ENCODE assay signal across 1 cellular context in genomic region chr17:42577532-42578281, GRCh38.
TF ChIP-seq lines count a peak whose summit lies in the region.

Gene PSMC3IP (minus strand): TSS chr17:42577729. CDS start chr17:42577686, 43 bp downstream.

TF ChIP-seq in HepG2, 621 proteins besides CTCF, POLR2A, EP300 and RAD21 (continued from another document and continues in another):
- TF ChIP-seq, protein P1, sequence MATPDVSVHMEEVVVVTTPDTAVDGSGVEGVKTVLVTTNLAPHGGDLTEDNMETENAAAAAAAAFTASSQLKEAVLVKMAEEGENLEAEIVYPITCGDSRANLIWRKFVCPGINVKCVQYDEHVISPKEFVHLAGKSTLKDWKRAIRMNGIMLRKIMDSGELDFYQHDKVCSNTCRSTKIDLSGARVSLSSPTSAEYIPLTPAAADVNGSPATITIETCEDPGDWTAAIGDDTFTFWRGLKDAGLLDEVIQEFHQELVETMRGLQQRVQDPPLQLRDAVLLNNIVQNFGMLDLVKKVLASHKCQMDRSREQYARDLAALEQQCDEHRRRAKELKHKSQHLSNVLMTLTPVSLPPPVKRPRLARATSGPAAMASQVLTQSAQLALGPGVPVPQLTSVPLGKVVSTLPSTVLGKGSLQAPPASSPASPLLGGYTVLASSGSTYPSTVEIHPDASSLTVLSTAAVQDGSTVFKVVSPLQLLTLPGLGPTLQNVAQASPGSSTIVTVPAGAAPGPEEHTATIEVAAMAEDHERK (CRISPR knock-in tag; IDR thresholded peaks at IDR 0.05; ENCODE audit: low read depth) = no peak
- TF ChIP-seq KDM5B (CRISPR knock-in tag; IDR thresholded peaks at IDR 0.05; ENCODE audit: borderline replicate concordance) (peak; percentile 85), ARNT (IDR thresholded peaks at IDR 0.05) (no peak), PHF21A (CRISPR knock-in tag; IDR thresholded peaks at IDR 0.05) (peak; percentile 76), ZNF432 (CRISPR knock-in tag; IDR thresholded peaks at IDR 0.05; ENCODE audit: borderline replicate concordance) (no peak), ZNF530 (CRISPR knock-in tag; IDR thresholded peaks at IDR 0.05; ENCODE audit: low read depth) (no peak), ZNF513 (CRISPR knock-in tag; conservative IDR thresholded peaks at IDR 0.05) (no peak), ZFP90 (CRISPR knock-in tag; IDR thresholded peaks at IDR 0.05; ENCODE audit: borderline replicate concordance) (peak; percentile 41; the same call in 1 of the 2 replicates), ZFP37 (CRISPR knock-in tag; IDR thresholded peaks at IDR 0.05; ENCODE audit: borderline replicate concordance) (no peak), ZIK1 (CRISPR knock-in tag; IDR thresholded peaks at IDR 0.05; ENCODE audit: borderline replicate concordance, low read depth) (no peak), ZFP62 (CRISPR knock-in tag; IDR thresholded peaks at IDR 0.05) (0 out of 2 replicates have a peak, but pooled peaks have one; percentile 69), TAF15 (IDR thresholded peaks at IDR 0.05; ENCODE audit: low read depth, low read length, poor library complexity, severe bottlenecking) (peak; percentile 99), ZNF484 (CRISPR knock-in tag; IDR thresholded peaks at IDR 0.05; ENCODE audit: borderline replicate concordance, low read depth) (no peak), ZUFSP (CRISPR knock-in tag; IDR thresholded peaks at IDR 0.05; ENCODE audit: borderline replicate concordance) (no peak), FOSL1 (CRISPR knock-in tag; IDR thresholded peaks at IDR 0.05; ENCODE audit: borderline replicate concordance) (no peak), NCOR1 (IDR thresholded peaks at IDR 0.05; ENCODE audit: borderline replicate concordance, low read length) (0 out of 2 replicates have a peak, but pooled peaks have one; percentile 15), RARG (CRISPR knock-in tag; IDR thresholded peaks at IDR 0.05; ENCODE audit: low read depth) (no peak), ZFP36L2 (CRISPR knock-in tag; IDR thresholded peaks at IDR 0.05) (no peak), ZNF496 (CRISPR knock-in tag; IDR thresholded peaks at IDR 0.05; ENCODE audit: insufficient replicate concordance) (no peak), ZNF207 (IDR thresholded peaks at IDR 0.05; ENCODE audit: borderline replicate concordance) (no peak), FOXK1 (CRISPR knock-in tag; IDR thresholded peaks at IDR 0.05; ENCODE audit: borderline replicate concordance, low read depth) (peak; percentile 63; the same call in 1 of the 2 replicates), HNF4G (IDR thresholded peaks at IDR 0.05; ENCODE audit: borderline replicate concordance, low read depth, low read length) (peak; percentile 25; the same call in 1 of the 2 replicates), HNF4G (CRISPR knock-in tag; IDR thresholded peaks at IDR 0.05; ENCODE audit: borderline replicate concordance, low read depth) (0 out of 2 replicates have a peak, but pooled peaks have one; percentile 48), ZNF549 (CRISPR knock-in tag; IDR thresholded peaks at IDR 0.05) (no peak), GZF1 (CRISPR knock-in tag; IDR thresholded peaks at IDR 0.05) (peak; percentile 75; the same call in 1 of the 2 replicates), MAF1 (CRISPR knock-in tag; IDR thresholded peaks at IDR 0.05; ENCODE audit: borderline replicate concordance) (no peak), KAT2B (IDR thresholded peaks at IDR 0.05; ENCODE audit: borderline replicate concordance, low read depth, low read length) (no peak), TMF1 (CRISPR knock-in tag; IDR thresholded peaks at IDR 0.05; ENCODE audit: low read depth) (0 out of 2 replicates have a peak, but pooled peaks have one; percentile 18), KLF16 (CRISPR knock-in tag; IDR thresholded peaks at IDR 0.05) (peak in 1 of 2 experiments; percentile 80; a peak in 2 of 4 replicates), FIP1L1 (IDR thresholded peaks at IDR 0.05; ENCODE audit: borderline replicate concordance, insufficient read depth, low read depth, low read length) (peak; percentile 88; the same call in 1 of the 2 replicates), SP4 (CRISPR knock-in tag; IDR thresholded peaks at IDR 0.05) (peak; percentile 78), ELF1 (CRISPR knock-in tag; IDR thresholded peaks at IDR 0.05) (peak; percentile 83), ZBTB4 (CRISPR knock-in tag; IDR thresholded peaks at IDR 0.05; ENCODE audit: borderline replicate concordance) (peak; percentile 80; the same call in 1 of the 2 replicates), ZNF674 (CRISPR knock-in tag; IDR thresholded peaks at IDR 0.05; ENCODE audit: low read depth) (no peak; the same call in 1 of the 2 replicates), ZNF704 (CRISPR knock-in tag; IDR thresholded peaks at IDR 0.05; ENCODE audit: borderline replicate concordance) (peak; percentile 67; the same call in 1 of the 2 replicates), PCBP1 (IDR thresholded peaks at IDR 0.05; ENCODE audit: borderline replicate concordance, low read depth, low read length) (no peak), PITX1 (CRISPR knock-in tag; IDR thresholded peaks at IDR 0.05) (peak; percentile 37; the same call in 1 of the 2 replicates), ZBTB8A (CRISPR knock-in tag; IDR thresholded peaks at IDR 0.05; ENCODE audit: borderline replicate concordance, low read depth) (no peak), RNF2 (conservative IDR thresholded peaks at IDR 0.05; ENCODE audit: low read depth) (peak; percentile 75), ZMYM4 (CRISPR knock-in tag; IDR thresholded peaks at IDR 0.05) (peak; percentile 68), ZNF124 (CRISPR knock-in tag; IDR thresholded peaks at IDR 0.05) (peak; percentile 89), GATA4 (IDR thresholded peaks at IDR 0.05; ENCODE audit: borderline replicate concordance, low read depth) (no peak), ZNF335 (CRISPR knock-in tag; IDR thresholded peaks at IDR 0.05) (0 out of 2 replicates have a peak, but pooled peaks have one; percentile 53), ZNF17 (CRISPR knock-in tag; IDR thresholded peaks at IDR 0.05) (no peak), ZSCAN22 (CRISPR knock-in tag; IDR thresholded peaks at IDR 0.05) (0 out of 2 replicates have a peak, but pooled peaks have one; percentile 50)
- TF ChIP-seq, protein P2, sequence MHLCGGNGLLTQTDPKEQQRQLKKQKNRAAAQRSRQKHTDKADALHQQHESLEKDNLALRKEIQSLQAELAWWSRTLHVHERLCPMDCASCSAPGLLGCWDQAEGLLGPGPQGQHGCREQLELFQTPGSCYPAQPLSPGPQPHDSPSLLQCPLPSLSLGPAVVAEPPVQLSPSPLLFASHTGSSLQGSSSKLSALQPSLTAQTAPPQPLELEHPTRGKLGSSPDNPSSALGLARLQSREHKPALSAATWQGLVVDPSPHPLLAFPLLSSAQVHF (CRISPR knock-in tag; IDR thresholded peaks at IDR 0.05) = peak; percentile 77; the same call in 1 of the 2 replicates
- TF ChIP-seq, protein P3, sequence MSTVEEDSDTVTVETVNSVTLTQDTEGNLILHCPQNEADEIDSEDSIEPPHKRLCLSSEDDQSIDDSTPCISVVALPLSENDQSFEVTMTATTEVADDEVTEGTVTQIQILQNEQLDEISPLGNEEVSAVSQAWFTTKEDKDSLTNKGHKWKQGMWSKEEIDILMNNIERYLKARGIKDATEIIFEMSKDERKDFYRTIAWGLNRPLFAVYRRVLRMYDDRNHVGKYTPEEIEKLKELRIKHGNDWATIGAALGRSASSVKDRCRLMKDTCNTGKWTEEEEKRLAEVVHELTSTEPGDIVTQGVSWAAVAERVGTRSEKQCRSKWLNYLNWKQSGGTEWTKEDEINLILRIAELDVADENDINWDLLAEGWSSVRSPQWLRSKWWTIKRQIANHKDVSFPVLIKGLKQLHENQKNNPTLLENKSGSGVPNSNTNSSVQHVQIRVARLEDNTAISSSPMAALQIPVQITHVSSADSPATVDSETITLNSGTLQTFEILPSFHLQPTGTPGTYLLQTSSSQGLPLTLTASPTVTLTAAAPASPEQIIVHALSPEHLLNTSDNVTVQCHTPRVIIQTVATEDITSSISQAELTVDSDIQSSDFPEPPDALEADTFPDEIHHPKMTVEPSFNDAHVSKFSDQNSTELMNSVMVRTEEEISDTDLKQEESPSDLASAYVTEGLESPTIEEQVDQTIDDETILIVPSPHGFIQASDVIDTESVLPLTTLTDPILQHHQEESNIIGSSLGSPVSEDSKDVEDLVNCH (CRISPR knock-in tag; IDR thresholded peaks at IDR 0.05) = 0 out of 2 replicates have a peak, but pooled peaks have one; percentile 53
- TF ChIP-seq, protein P4, sequence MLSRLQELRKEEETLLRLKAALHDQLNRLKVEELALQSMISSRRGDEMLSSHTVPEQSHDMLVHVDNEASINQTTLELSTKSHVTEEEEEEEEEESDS (CRISPR knock-in tag; IDR thresholded peaks at IDR 0.05; ENCODE audit: borderline replicate concordance) = no peak
